18 cellular contexts compared by ENCODE assay signal in genomic region chr5:74286734-74287705, GRCh38.
"Had no signal": no experiment of that assay in that cellular context is flagged by ENCODE, and none has a peak within 500 bp of the region (broad histone marks: within the 10 kb centered on the region; RNA-seq: fewer than 3 reads in every experiment).

No MANE protein-coding gene starts in this region.

- H3K36me3 ChIP-seq: transverse colon had no signal

- ATAC-seq: activated CD8-positive, alpha-beta memory T cell treated with anti-CD3 and anti-CD28 coated beads, Interleukin-2, amount 10 ng/mL, durations not matched to agents 7 days and 5 days; natural killer cell; stimulated activated naive CD8-positive, alpha-beta T cell treated with anti-CD3 and anti-CD28 coated beads, Interleukin-15, Interleukin-2, amounts not matched to agents 100 U/mL and 50 U/mL, for 24 hours; T-cell had no signal

- H3K9me3 ChIP-seq: transverse colon had no signal

- H3K4me1 Mint-ChIP-seq: activated CD8-positive, alpha-beta memory T cell treated with anti-CD3 and anti-CD28 coated beads, Interleukin-2, amount 10 ng/mL, durations not matched to agents 7 days and 5 days; natural killer cell; T-cell had no signal

- H3K27ac ChIP-seq: VCaP had no signal

- DNase-seq: activated CD4-positive, alpha-beta T cell treated with anti-CD3 and anti-CD28 coated beads, Interleukin-2, amount 50 U/mL, for 48 hours; activated CD8-positive, alpha-beta memory T cell treated with anti-CD3 and anti-CD28 coated beads, Interleukin-2, amount 10 ng/mL, durations not matched to agents 7 days and 5 days; activated naive CD4-positive, alpha-beta T cell treated with anti-CD3 and anti-CD28 coated beads, Interleukin-2, amount 50 U/mL, for 16 hours; activated T-cell treated with anti-CD3 and anti-CD28 coated beads, Interleukin-2, amount 50 U/mL, for 1 hour; erythroblast; kidney; left ventricle myocardium superior; mesendoderm; natural killer cell; nucleus accumbens; posterior cingulate gyrus; stimulated activated CD4-positive, alpha-beta T cell treated with anti-CD3 and anti-CD28 coated beads, Interleukin-15, amount 100 ng/mL, for 24 hours; stimulated activated CD4-positive, alpha-beta T cell treated with anti-CD3 and anti-CD28 coated beads, Interleukin-4, amount 100 ng/mL, for 24 hours; stimulated activated naive CD8-positive, alpha-beta T cell treated with anti-CD3 and anti-CD28 coated beads, Interleukin-15, Interleukin-2, amounts not matched to agents 100 U/mL and 50 U/mL, for 24 hours; T-cell; T-helper 9 cell; transverse colon had no signal

- H3K4me3 ChIP-seq: transverse colon had no signal

- H3K27me3 ChIP-seq: transverse colon had no signal

- H3K36me3 Mint-ChIP-seq: activated CD8-positive, alpha-beta memory T cell treated with anti-CD3 and anti-CD28 coated beads, Interleukin-2, amount 10 ng/mL, durations not matched to agents 7 days and 5 days; natural killer cell; T-cell had no signal

- H3K4me3 Mint-ChIP-seq: activated CD8-positive, alpha-beta memory T cell treated with anti-CD3 and anti-CD28 coated beads, Interleukin-2, amount 10 ng/mL, durations not matched to agents 7 days and 5 days; natural killer cell; T-cell had no signal

- H3K9me3 Mint-ChIP-seq: natural killer cell, T-cell had no signal

- H3K27ac Mint-ChIP-seq: activated CD8-positive, alpha-beta memory T cell treated with anti-CD3 and anti-CD28 coated beads, Interleukin-2, amount 10 ng/mL, durations not matched to agents 7 days and 5 days; natural killer cell; T-cell had no signal
